ENCODE assay signal across 21 cellular contexts in the genomic region with DNA sequence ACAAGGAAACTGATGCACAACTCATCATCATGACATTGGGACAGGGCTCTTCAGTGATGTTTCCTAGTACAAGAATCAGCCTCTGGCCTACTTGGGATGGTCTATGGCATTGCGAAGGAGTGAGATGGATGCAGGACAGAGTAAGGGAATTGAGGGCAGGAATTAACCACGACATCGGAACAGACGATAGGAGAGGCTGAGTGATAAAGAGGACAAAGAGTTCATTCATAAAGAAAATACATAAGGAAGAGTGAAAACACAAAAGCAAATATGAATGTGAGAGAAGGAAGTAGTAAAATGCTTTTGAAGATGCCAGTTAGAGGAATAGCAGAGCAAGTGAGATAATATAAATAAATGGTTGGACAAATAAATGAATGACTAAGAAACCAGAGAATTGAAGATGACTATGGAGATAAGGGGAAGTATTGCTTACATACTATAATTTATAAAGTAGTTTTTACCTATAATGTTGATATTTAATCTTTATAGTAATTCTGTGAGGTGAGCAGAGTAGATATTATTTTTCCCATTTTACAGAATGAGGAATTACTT.
"Had no signal": no experiment of that assay in that cellular context is flagged by ENCODE, and none has a peak within 500 bp of the region (broad histone marks: within the 10 kb centered on the region; RNA-seq: fewer than 3 reads in every experiment).

No MANE protein-coding gene starts in this region.

- H3K4me1 ChIP-seq: right atrium auricular region, sigmoid colon, suprapubic skin, thyroid gland, upper lobe of left lung, vagina had no signal

- ATAC-seq: effector memory CD8-positive, alpha-beta T cell; left cardiac atrium; left ventricle myocardium superior; naive thymus-derived CD4-positive, alpha-beta T cell; stimulated activated naive CD8-positive, alpha-beta T cell treated with anti-CD3 and anti-CD28 coated beads, Interleukin-15, Interleukin-2, amounts not matched to agents 100 U/mL and 50 U/mL, for 24 hours had no signal

- H3K27ac Mint-ChIP-seq: effector memory CD8-positive, alpha-beta T cell; naive thymus-derived CD4-positive, alpha-beta T cell had no signal

- H3K4me1 Mint-ChIP-seq: naive thymus-derived CD4-positive, alpha-beta T cell had no signal

- H3K36me3 ChIP-seq: right atrium auricular region, sigmoid colon, suprapubic skin, thyroid gland, upper lobe of left lung, vagina had no signal

- H3K4me2 ChIP-seq: hepatocyte had no signal

- H3K36me3 Mint-ChIP-seq: naive thymus-derived CD4-positive, alpha-beta T cell had no signal

- FAIRE-seq: kidney had no signal

- H3K27me3 ChIP-seq: hepatocyte, neutrophil, right atrium auricular region, sigmoid colon, suprapubic skin, thyroid gland, upper lobe of left lung, vagina had no signal

- H3K9me3 Mint-ChIP-seq: effector memory CD8-positive, alpha-beta T cell had no signal

- H3K27ac ChIP-seq: epithelial cell of prostate, hepatocyte, neutrophil, right atrium auricular region, sigmoid colon, skin epidermis, suprapubic skin, thyroid gland, upper lobe of left lung, vagina had no signal

- H3K9me3 ChIP-seq: neutrophil, right atrium auricular region, sigmoid colon, suprapubic skin, thyroid gland, upper lobe of left lung, vagina had no signal

- H3K4me3 ChIP-seq: hepatocyte, lung, right atrium auricular region, sigmoid colon, skin epidermis, suprapubic skin, thyroid gland, upper lobe of left lung, vagina had no signal

- H3K27me3 Mint-ChIP-seq: effector memory CD8-positive, alpha-beta T cell had no signal

- DNase-seq: effector memory CD8-positive, alpha-beta T cell; foreskin melanocyte; head of caudate nucleus; kidney; left cardiac atrium; left ventricle myocardium superior; mesendoderm; naive thymus-derived CD4-positive, alpha-beta T cell; posterior cingulate gyrus; sigmoid colon; stimulated activated naive CD8-positive, alpha-beta T cell treated with anti-CD3 and anti-CD28 coated beads, Interleukin-15, Interleukin-2, amounts not matched to agents 100 U/mL and 50 U/mL, for 24 hours; thyroid gland; upper lobe of left lung had no signal

- H3K4me3 Mint-ChIP-seq: effector memory CD8-positive, alpha-beta T cell; naive thymus-derived CD4-positive, alpha-beta T cell had no signal
